ENCODE assay signal across 27 cellular contexts in the genomic region with DNA sequence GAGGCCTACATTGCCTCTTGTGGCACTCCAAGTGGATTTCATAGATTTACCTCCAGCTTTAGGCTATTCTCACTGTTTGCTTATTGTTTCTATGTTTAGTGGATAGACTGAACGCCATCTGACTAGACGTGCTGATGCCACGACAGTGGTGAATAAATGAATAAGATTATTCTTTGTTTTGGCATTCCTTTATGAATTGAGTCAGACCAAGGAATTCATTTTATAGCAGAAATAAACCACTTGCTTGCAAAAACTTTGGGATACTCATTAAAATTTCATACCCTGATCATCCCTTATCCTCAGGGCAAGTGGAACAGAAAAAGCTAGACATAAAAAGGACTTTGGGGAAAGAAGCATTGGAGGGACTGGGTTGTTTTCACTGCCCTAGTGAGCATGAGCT.
DNase-seq lines count a peak whose midpoint lies in the region; ATAC-seq and TF ChIP-seq lines count a peak whose summit lies in the region.
"Had no signal": no experiment of that assay in that cellular context is flagged by ENCODE, and none has a peak within 500 bp of the region (broad histone marks: within the 10 kb centered on the region; RNA-seq: fewer than 3 reads in every experiment).

No MANE protein-coding gene starts in this region.

- intact Hi-C loops in upper lobe of right lung (cut with DNase I): no loop called here

- H3K4me3 ChIP-seq in MG63 (no peak overlapping the region), fibroblast of villous mesenchyme (ENCODE audit: low read depth, low read length) (no peak overlapping the region), upper lobe of right lung (no peak overlapping the region)
- H3K4me3 ChIP-seq: BLaER1, lower lobe of right lung, PC-9 had no signal

- H3K4me1 ChIP-seq in upper lobe of right lung: no peaks in the 10 kb centered on the region
- H3K4me1 ChIP-seq: BLaER1, lower lobe of right lung had no signal

- H3K27ac ChIP-seq in upper lobe of right lung: no peak overlapping the region
- H3K27ac ChIP-seq: BLaER1, lower lobe of right lung, PC-9 had no signal

- no peaks in the 10 kb centered on the region for H3K36me3 ChIP-seq in MG63
- no peaks in the 10 kb centered on the region for H3K36me3 ChIP-seq in upper lobe of right lung
- H3K36me3 ChIP-seq: BLaER1, lower lobe of right lung had no signal

- H3K9me3 ChIP-seq in MG63: no peaks in the 10 kb centered on the region
- no peaks in the 10 kb centered on the region for H3K9me3 ChIP-seq in upper lobe of right lung
- H3K9me3 ChIP-seq: BLaER1, lower lobe of right lung had no signal

- TF ChIP-seq CTCF in fibroblast of villous mesenchyme (IDR thresholded peaks at IDR 0.05; ENCODE audit: insufficient read depth, low read depth, low read length) (no peak), upper lobe of right lung (IDR thresholded peaks at IDR 0.05) (no peak)

- ATAC-seq in upper lobe of right lung (no peak), GM19351 (IDR thresholded peaks at IDR 0.05; ENCODE audit: unreplicated experiment) (no peak), HG03565 (IDR thresholded peaks at IDR 0.05; ENCODE audit: unreplicated experiment) (no peak)
- ATAC-seq: activated naive CD4-positive, alpha-beta T cell treated with anti-CD3 and anti-CD28 coated beads, Interleukin-2, amount 50 U/mL, for 72 hours; lower lobe of right lung; natural killer cell treated with Interleukin-12 subunit alpha and Interleukin-12 subunit beta and Interleukin-15 and Interleukin-18, amount 100 ng/mL, for 72 hours had no signal

- no peaks in the 10 kb centered on the region for H3K27me3 ChIP-seq in MG63
- H3K27me3 ChIP-seq in upper lobe of right lung: no peaks in the 10 kb centered on the region
- H3K27me3 ChIP-seq: BLaER1 had no signal

- DNase-seq in AG08395 (ENCODE audit: low spot score): peak; percentile 50
- DNase-seq in GM03348 (ENCODE audit: low spot score): peak; percentile 54
- DNase-seq in MG63: peak; percentile 33
- peak; percentile 70 for DNase-seq in fibroblast of villous mesenchyme (ENCODE audit: low read depth)
- no peak for DNase-seq in germinal center (ENCODE audit: low spot score)
- no peak for DNase-seq in upper lobe of right lung
- DNase-seq: activated CD4-positive, alpha-beta T cell treated with anti-CD3 and anti-CD28 coated beads for 48 hours; activated CD8-positive, alpha-beta memory T cell treated with anti-CD3 and anti-CD28 coated beads for 24 hours; activated T-cell treated with anti-CD3 and anti-CD28 coated beads for 4 hours; amygdala; COR-L47; DMS79; H9; hippocampal formation; Kasumi-1; lower lobe of right lung; NCI-H146; NCI-H226; NCI-H69; PC-9; SHP77 treated with DMSO at 0.1 percent for 48 hours; stimulated activated naive CD4-positive, alpha-beta T cell treated with Interleukin-2 at 50 U/mL for 16 hours had no signal

Comparison
In these comparisons a context has a peak if more than half of its experiments do, and no peak if none do; other contexts are left out.
1. DNase-seq: peak in AG08395 (single experiment), GM03348 (single experiment), MG63 (single experiment) and fibroblast of villous mesenchyme (single experiment); none in germinal center (single experiment) and upper lobe of right lung (single experiment).